In the genomic region with DNA sequence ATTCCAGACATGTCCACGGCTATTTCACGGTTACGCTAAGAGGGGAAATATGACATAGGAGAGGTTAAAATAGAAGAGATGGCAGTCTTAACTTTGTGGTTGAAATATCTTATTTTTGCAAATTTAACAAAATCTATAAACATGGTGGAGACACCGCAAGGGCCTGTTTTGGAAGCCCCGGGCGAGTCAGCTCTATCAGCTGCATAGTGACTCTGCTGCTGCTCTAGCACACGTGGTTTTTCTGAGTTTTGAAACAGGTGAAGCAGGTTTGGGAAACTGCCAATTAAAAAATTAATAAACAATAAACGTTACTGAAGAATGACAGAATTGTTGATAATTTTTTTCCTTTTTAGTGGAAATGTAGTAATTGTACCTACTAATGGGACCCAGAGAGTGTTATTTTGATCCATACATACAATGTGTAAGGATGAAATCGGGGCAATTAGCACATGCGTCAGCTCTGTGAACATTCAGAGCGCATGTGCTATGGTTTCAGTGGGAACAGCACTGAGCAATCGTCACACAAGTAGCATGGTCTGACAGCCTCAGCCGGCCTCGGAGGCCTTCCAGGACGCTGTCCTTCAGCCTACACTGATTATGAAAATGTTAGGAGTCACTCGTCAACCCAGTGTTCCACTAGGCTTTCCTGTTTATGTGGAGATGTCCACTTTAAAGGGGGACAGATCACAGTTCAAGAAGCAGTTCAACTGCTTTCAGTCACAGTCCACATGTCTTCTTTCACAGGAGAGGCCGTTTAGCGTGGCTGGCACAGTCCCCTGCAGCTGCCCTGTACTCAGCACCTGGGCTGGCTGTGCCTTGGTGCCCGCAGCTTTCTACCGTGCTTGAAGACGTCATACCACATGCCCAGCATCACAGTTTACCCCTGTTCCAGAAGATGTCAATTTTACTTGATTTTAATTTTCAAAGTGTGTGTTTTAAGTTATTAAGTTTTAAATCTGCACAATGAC, we compare ENCODE assay signal across 1 cellular context.
TF ChIP-seq lines count a peak whose summit lies in the region.

No MANE protein-coding gene starts in this region.

TF ChIP-seq in IMR-90, 13 proteins besides CTCF, POLR2A, EP300 and RAD21:
- TF ChIP-seq RCOR1 (IDR thresholded peaks at IDR 0.05; ENCODE audit: insufficient replicate concordance, low read length) = no peak
- TF ChIP-seq CEBPB (IDR thresholded peaks at IDR 0.05; ENCODE audit: low read depth, low read length) = no peak
- no peak for TF ChIP-seq RFX5 (IDR thresholded peaks at IDR 0.05; ENCODE audit: low read depth, low read length)
